In the genomic region with DNA sequence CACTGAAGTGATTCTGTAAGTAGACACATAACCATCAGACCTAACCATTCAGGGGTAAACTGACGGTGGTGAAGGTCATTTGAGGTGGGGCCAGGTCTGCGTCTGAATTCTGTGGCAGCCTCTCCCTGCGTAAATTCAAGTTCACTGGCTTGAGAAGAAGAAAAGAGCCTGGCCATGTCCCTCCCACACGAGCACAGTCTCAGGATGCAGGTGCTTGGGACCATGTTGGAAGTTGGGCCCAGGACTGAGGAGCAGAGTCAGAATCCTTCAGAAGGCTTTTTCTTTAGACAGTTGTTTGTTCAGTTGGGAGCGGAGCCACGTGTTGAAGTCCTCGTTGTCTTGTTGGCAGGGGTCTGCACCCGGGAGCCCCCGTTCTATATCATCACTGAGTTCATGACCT, we compare ENCODE assay signal across 27 cellular contexts. TPM values are rescaled to one million over a fixed set of nuclear protein-coding genes. Genes with fewer than 3 reads are reported as not detected.
DNase-seq lines count a peak whose midpoint lies in the region; ATAC-seq and TF ChIP-seq lines count a peak whose summit lies in the region.
"Had no signal": no experiment of that assay in that cellular context is flagged by ENCODE, and none has a peak within 500 bp of the region (broad histone marks: within the 10 kb centered on the region; RNA-seq: fewer than 3 reads in every experiment).

No MANE protein-coding gene starts in this region.

- no peak for TF ChIP-seq POLR2A in heart left ventricle (IDR thresholded peaks at IDR 0.05)
- TF ChIP-seq POLR2A in gastroesophageal sphincter (IDR thresholded peaks at IDR 0.05), result no peak
- TF ChIP-seq POLR2A in tibial nerve (IDR thresholded peaks at IDR 0.05), result no peak

- H3K4me3 ChIP-seq in heart left ventricle (no peak overlapping the region), gastroesophageal sphincter (no peak overlapping the region), muscle layer of duodenum (ENCODE audit: low read depth in 1 of 2, low read length in 2 of 2) (no peak overlapping the region), tibial nerve (no peak overlapping the region), left lung (no peak overlapping the region)

- WGBS in heart left ventricle, 4 donors, result 75 to 83% (median 79%) methylated on average over 9 of the region's 9 CpGs
- WGBS in gastroesophageal sphincter (ENCODE audit: low coverage in 1 of 2), 2 donors, result 48 to 82% methylated on average over 3 to 5 of the region's 9 CpGs
- 76 to 78% methylated on average over 9 of the region's 9 CpGs for WGBS in tibial nerve, 2 donors

- intact Hi-C loops in heart left ventricle (cut with DNase I), result loop anchor here in 4 of 10 donors (2.0 to 5.0 kb wide), 3 partner anchors 60 to 125 kb away; no protein-coding TSS in a partner anchor
- intact Hi-C loops in left ventricle myocardium superior (cut with micrococcal nuclease), result no loop called here
- intact Hi-C loops in left lung (cut with DNase I), result loop anchor here in 1 of 2 donors (10.0 kb wide), 1 partner anchor 172 kb away; no protein-coding TSS in a partner anchor

- H3K36me3 ChIP-seq in heart left ventricle (peaks cover 0 to 89% (median 62%) of the 10 kb centered on the region in 9 donors), gastroesophageal sphincter (peaks cover 0 to 74% of the 10 kb centered on the region in 2 donors), muscle layer of duodenum (ENCODE audit: control insufficient read depth in 1 of 2, insufficient read depth in 2 of 2, low read length in 2 of 2) (peaks cover 51 to 56% of the 10 kb centered on the region in 2 donors), tibial nerve (peaks cover 0 to 68% (median 15%) of the 10 kb centered on the region in 3 donors), left lung (peaks cover 7 to 64% of the 10 kb centered on the region in 2 donors)

- no peaks in the 10 kb centered on the region for H3K27me3 ChIP-seq in heart left ventricle
- no peaks in the 10 kb centered on the region for H3K27me3 ChIP-seq in gastroesophageal sphincter
- H3K27me3 ChIP-seq in muscle layer of duodenum (ENCODE audit: low read depth, low read length), result no peaks in the 10 kb centered on the region
- H3K27me3 ChIP-seq in tibial nerve, result no peaks in the 10 kb centered on the region
- no peaks in the 10 kb centered on the region for H3K27me3 ChIP-seq in left lung

- H3K27ac ChIP-seq in heart left ventricle, result peak overlapping the region; percentile 24 to 87 (median 68)
- peak overlapping the region; percentile 53 to 80 (median 68) for H3K27ac ChIP-seq in gastroesophageal sphincter
- peak overlapping the region; percentile 39 for H3K27ac ChIP-seq in muscle layer of duodenum (ENCODE audit: low read length)
- peak overlapping the region in 3 of 4 donors; percentile 45 to 76 (median 57) for H3K27ac ChIP-seq in tibial nerve
- H3K27ac ChIP-seq in left lung, result no peak overlapping the region

- no peak for DNase-seq in heart left ventricle
- DNase-seq in left ventricle myocardium superior, result no peak
- DNase-seq in tibial nerve (ENCODE audit: low spot score in 2 of 2), result no peak
- DNase-seq in globus pallidus (ENCODE audit: low spot score), result no peak
- DNase-seq in stimulated activated CD4-positive, alpha-beta T cell treated with anti-CD3 and anti-CD28 coated beads, Interleukin-2, amount 100 ng/mL, for 48 hours, result no peak
- no peak for DNase-seq in left lung
- DNase-seq: activated CD4-positive, alpha-beta T cell treated with anti-CD3 and anti-CD28 coated beads for 48 hours; activated naive CD4-positive, alpha-beta T cell treated with anti-CD3 and anti-CD28 coated beads for 36 hours; activated T-cell treated with anti-CD3 and anti-CD28 coated beads, Interleukin-2, amount 50 U/mL, for 72 hours; central memory CD4-positive, alpha-beta T cell; DMS79; GF-D8; naive thymus-derived CD8-positive, alpha-beta T cell; NCI-H1048; NCI-H187 treated with DMSO at 0.1 percent for 48 hours; NCI-H526 treated with DMSO at 0.1 percent for 48 hours; retina; stimulated activated CD4-positive, alpha-beta T cell treated with anti-CD3 and anti-CD28 coated beads, Interleukin-4, amount 100 ng/mL, for 4 hours; stimulated activated naive CD4-positive, alpha-beta T cell treated with Interleukin-2 at 50 U/mL for 16 hours; T-helper 17 cell had no signal

- H3K4me1 ChIP-seq in heart left ventricle (peaks cover 3 to 55% (median 40%) of the 10 kb centered on the region in 12 donors), gastroesophageal sphincter (peaks cover 5 to 84% (median 18%) of the 10 kb centered on the region in 3 donors), muscle layer of duodenum (ENCODE audit: control insufficient read depth in 1 of 2, insufficient read depth in 2 of 2, low read length in 2 of 2) (peaks cover 0 to 50% of the 10 kb centered on the region in 2 donors), tibial nerve (peaks cover 0 to 55% (median 2%) of the 10 kb centered on the region in 4 donors), left lung (no peaks in the 10 kb centered on the region)

- TF ChIP-seq CTCF in heart left ventricle (IDR thresholded peaks at IDR 0.05), result no peak
- TF ChIP-seq CTCF in gastroesophageal sphincter (IDR thresholded peaks at IDR 0.05), result no peak
- no peak for TF ChIP-seq CTCF in tibial nerve (IDR thresholded peaks at IDR 0.05)
- no peak for TF ChIP-seq CTCF in left lung (IDR thresholded peaks at IDR 0.05)

- ATAC-seq in heart left ventricle, result no peak
- no peak for ATAC-seq in left ventricle myocardium superior
- ATAC-seq in gastroesophageal sphincter, result no peak
- ATAC-seq in left lung, result no peak
- ATAC-seq: activated T-cell treated with anti-CD3 and anti-CD28 coated beads, Interleukin-2, amount 50 U/mL, for 72 hours; naive thymus-derived CD8-positive, alpha-beta T cell; T-helper 17 cell had no signal

- TF ChIP-seq EP300 in gastroesophageal sphincter (IDR thresholded peaks at IDR 0.05), result no peak
- no peak for TF ChIP-seq EP300 in tibial nerve (IDR thresholded peaks at IDR 0.05)

- no peaks in the 10 kb centered on the region for H3K9me3 ChIP-seq in heart left ventricle
- no peaks in the 10 kb centered on the region for H3K9me3 ChIP-seq in gastroesophageal sphincter
- no peaks in the 10 kb centered on the region for H3K9me3 ChIP-seq in muscle layer of duodenum (ENCODE audit: control insufficient read depth in 1 of 2, low read length in 2 of 2)
- H3K9me3 ChIP-seq in tibial nerve, result no peaks in the 10 kb centered on the region
- no peaks in the 10 kb centered on the region for H3K9me3 ChIP-seq in left lung

RNA-seq across cellular contexts. Expression of gene QRFP, which starts 24.1 kb away (rescaled TPM):
- total RNA-seq in heart left ventricle, result not detected
- not detected for polyA plus RNA-seq in heart left ventricle
- total RNA-seq in left ventricle myocardium superior, result not detected
- not detected for total RNA-seq in gastroesophageal sphincter
- total RNA-seq in tibial nerve, result not detected
- under 1 TPM in 1 of 2 donors, not detected in 1; 0.16 TPM for total RNA-seq in left lung
- total RNA-seq: activated naive CD4-positive, alpha-beta T cell treated with anti-CD3 and anti-CD28 coated beads for 36 hours; activated T-cell treated with anti-CD3 and anti-CD28 coated beads, Interleukin-2, amount 50 U/mL, for 72 hours; B cell; fibroblast of villous mesenchyme; lung microvascular endothelial cell; naive thymus-derived CD8-positive, alpha-beta T cell; omental fat pad; T-helper 17 cell; ureter had no signal
- polyA plus RNA-seq: naive thymus-derived CD8-positive, alpha-beta T cell had no signal

RNA-seq across cellular contexts. Expression of gene ABL1, which starts 37.5 kb away (rescaled TPM):
- total RNA-seq in heart left ventricle (10 to 100 TPM; 27.2 to 49.8 (median 34.1) TPM), left ventricle myocardium superior (33.3 TPM), gastroesophageal sphincter (100 to 1,000 TPM in 3 of 4 donors, 10 to 100 TPM in 1; 81.4 to 147 (median 125) TPM), tibial nerve (100 to 1,000 TPM in 1 of 4 donors, 10 to 100 TPM in 3; 58.0 to 105 (median 78.6) TPM), left lung (10 to 100 TPM; 55.6 to 63.5 TPM)
- polyA plus RNA-seq in heart left ventricle, result 10 to 100 TPM; 13.2 to 29.7 TPM

Comparison
In these comparisons a context has a peak if more than half of its experiments do, and no peak if none do; other contexts are left out.
1. H3K27ac ChIP-seq: peak in heart left ventricle (12 of 12), gastroesophageal sphincter (4 of 4), muscle layer of duodenum (single experiment) and tibial nerve (3 of 4); none in left lung (0 of 2).